In genomic region chr5:83388608-83389007, GRCh38 we compare ENCODE assay signal across 15 cellular contexts.
"Had no signal": no experiment of that assay in that cellular context is flagged by ENCODE, and none has a peak within 500 bp of the region (broad histone marks: within the 10 kb centered on the region; RNA-seq: fewer than 3 reads in every experiment).

No MANE protein-coding gene starts in this region.

- H3K36me3 ChIP-seq: gastrocnemius medialis, left lung had no signal

- H3K4me2 ChIP-seq: SK-N-SH had no signal

- H3K4me1 ChIP-seq: gastrocnemius medialis, left lung had no signal

- ATAC-seq: activated CD4-positive, CD25-positive, alpha-beta regulatory T cell treated with anti-CD3 and anti-CD28 coated beads, Interleukin-2, amount 50 U/mL, for 24 hours; esophagus mucosa; gastrocnemius medialis; left lung had no signal

- H3K9ac ChIP-seq: SK-N-SH had no signal

- H3K9me3 ChIP-seq: gastrocnemius medialis had no signal

- H3K4me3 ChIP-seq: dorsolateral prefrontal cortex, gastrocnemius medialis, left lung had no signal

- H3K27me3 ChIP-seq: dorsolateral prefrontal cortex, gastrocnemius medialis, left lung had no signal

- H3K27ac ChIP-seq: dorsolateral prefrontal cortex, gastrocnemius medialis, left lung had no signal

- DNase-seq: activated CD4-positive, alpha-beta T cell treated with anti-CD3 and anti-CD28 coated beads, Interleukin-2, amount 50 U/mL, for 1 hour; activated CD8-positive, alpha-beta memory T cell treated with anti-CD3 and anti-CD28 coated beads for 24 hours; activated naive CD8-positive, alpha-beta T cell treated with anti-CD3 and anti-CD28 coated beads for 36 hours; dorsolateral prefrontal cortex; gastrocnemius medialis; left lung; nucleus accumbens; SK-N-SH; stimulated activated CD4-positive, alpha-beta T cell treated with anti-CD3 and anti-CD28 coated beads, Interleukin-4, amount 100 ng/mL, for 24 hours; stimulated activated naive CD4-positive, alpha-beta T cell treated with Interleukin-2 at 50 U/mL for 16 hours; T-helper 1 cell; T1000; trophoblast cell had no signal
